In the genomic region with DNA sequence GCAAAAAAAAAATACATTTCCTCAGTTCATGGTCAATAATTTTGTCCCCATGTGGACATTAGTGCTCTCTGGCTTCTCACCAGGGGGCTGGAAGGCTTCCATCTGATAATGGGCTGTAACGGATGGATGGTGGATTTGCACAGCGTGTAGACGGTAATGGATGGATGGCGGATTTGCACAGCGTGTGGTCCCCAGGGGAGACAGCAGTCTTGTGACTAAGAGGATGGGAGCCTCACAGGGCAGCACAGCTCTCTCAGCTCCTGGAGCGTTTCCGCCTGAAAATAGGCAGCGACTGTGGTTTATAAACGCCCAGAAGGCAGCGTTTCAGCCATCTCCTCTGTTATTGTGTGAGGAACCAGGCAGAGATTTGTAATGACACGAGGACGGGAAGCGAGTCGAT, we compare ENCODE assay signal across 5 cellular contexts. TPM values are rescaled to one million over a fixed set of nuclear protein-coding genes. Genes with fewer than 3 reads are reported as not detected.
"Had no signal": no experiment of that assay in that cellular context is flagged by ENCODE, and none has a peak within 500 bp of the region (broad histone marks: within the 10 kb centered on the region; RNA-seq: fewer than 3 reads in every experiment).

No MANE protein-coding gene starts in this region.

RNA-seq across cellular contexts. Expression of gene MRGPRE, which starts 22.6 kb away (rescaled TPM):
- total RNA-seq: HepG2, HT1080, IMR-90 had no signal
- polyA plus RNA-seq: HepG2, IgD-negative memory B cell, IMR-90 had no signal

RNA-seq across cellular contexts. Expression of gene MRGPRG, which starts 36.2 kb away (rescaled TPM):
- total RNA-seq: HepG2, HT-29, HT1080, IMR-90 had no signal
- polyA plus RNA-seq: HepG2, IgD-negative memory B cell, IMR-90 had no signal
